In the genomic region with DNA sequence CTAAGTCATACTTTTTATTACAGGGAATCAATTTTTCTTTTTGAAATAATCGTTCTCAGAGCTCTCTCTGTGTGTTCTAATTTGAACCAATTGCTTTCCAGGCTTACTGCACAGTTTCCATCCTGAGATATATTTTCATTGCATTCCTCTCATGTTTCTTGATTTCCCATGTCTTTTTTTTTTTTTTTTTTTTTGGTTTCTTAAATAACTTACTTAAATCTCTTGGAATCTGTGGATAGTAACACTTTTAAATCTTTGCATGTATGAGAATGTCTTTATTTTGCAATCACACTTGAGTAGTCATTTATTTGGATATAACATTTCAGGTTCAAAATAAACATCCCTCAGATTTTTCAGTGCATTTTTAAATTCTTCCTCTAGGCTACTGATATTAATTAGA, we compare ENCODE assay signal across 32 cellular contexts.
"Had no signal": no experiment of that assay in that cellular context is flagged by ENCODE, and none has a peak within 500 bp of the region (broad histone marks: within the 10 kb centered on the region; RNA-seq: fewer than 3 reads in every experiment).

No MANE protein-coding gene starts in this region.

- H3K27ac Mint-ChIP-seq: activated CD4-positive, alpha-beta memory T cell treated with anti-CD3 and anti-CD28 coated beads, Interleukin-2, amount 10 ng/mL, durations not matched to agents 7 days and 5 days; activated CD4-positive, alpha-beta T cell treated with anti-CD3 and anti-CD28 coated beads, Interleukin-2, amount 10 ng/mL, durations not matched to agents 7 days and 5 days; activated naive CD4-positive, alpha-beta T cell treated with anti-CD3 and anti-CD28 coated beads, Interleukin-2, amount 50 U/mL, for 24 hours; activated naive CD8-positive, alpha-beta T cell treated with anti-CD3 and anti-CD28 coated beads, Interleukin-2, amount 50 U/mL, for 24 hours; activated T-helper 17 cell treated with anti-CD3 and anti-CD28 coated beads, Interleukin-2, amount 50 U/mL, for 72 hours; endodermal cell; naive B cell; stimulated activated effector memory CD8-positive, alpha-beta T cell treated with anti-CD3 and anti-CD28 coated beads, Interleukin-12 subunit alpha, Interleukin-12 subunit beta, amount 100 ng/mL, for 72 hours; WTC11 had no signal

- H3K27me3 ChIP-seq: esophagus muscularis mucosa, gastroesophageal sphincter, hepatocyte, pancreas, stomach, thyroid gland, upper lobe of right lung had no signal

- H3K9me3 Mint-ChIP-seq: activated CD4-positive, alpha-beta memory T cell treated with anti-CD3 and anti-CD28 coated beads, Interleukin-2, amount 10 ng/mL, durations not matched to agents 7 days and 5 days; activated CD4-positive, alpha-beta T cell treated with anti-CD3 and anti-CD28 coated beads, Interleukin-2, amount 10 ng/mL, durations not matched to agents 7 days and 5 days; activated naive CD4-positive, alpha-beta T cell treated with anti-CD3 and anti-CD28 coated beads, Interleukin-2, amount 50 U/mL, for 24 hours; activated naive CD8-positive, alpha-beta T cell treated with anti-CD3 and anti-CD28 coated beads, Interleukin-2, amount 50 U/mL, for 24 hours; activated T-cell treated with anti-CD3 and anti-CD28 coated beads, Interleukin-2, amount 50 U/mL, for 4 hours; activated T-helper 17 cell treated with anti-CD3 and anti-CD28 coated beads, Interleukin-2, amount 50 U/mL, for 72 hours; endodermal cell; naive B cell; stimulated activated effector memory CD8-positive, alpha-beta T cell treated with anti-CD3 and anti-CD28 coated beads, Interleukin-12 subunit alpha, Interleukin-12 subunit beta, amount 100 ng/mL, for 72 hours; WTC11 had no signal

- H3K4me3 Mint-ChIP-seq: activated CD4-positive, alpha-beta memory T cell treated with anti-CD3 and anti-CD28 coated beads, Interleukin-2, amount 10 ng/mL, durations not matched to agents 7 days and 5 days; activated CD4-positive, alpha-beta T cell treated with anti-CD3 and anti-CD28 coated beads, Interleukin-2, amount 10 ng/mL, durations not matched to agents 7 days and 5 days; activated naive CD4-positive, alpha-beta T cell treated with anti-CD3 and anti-CD28 coated beads, Interleukin-2, amount 50 U/mL, for 24 hours; activated naive CD8-positive, alpha-beta T cell treated with anti-CD3 and anti-CD28 coated beads, Interleukin-2, amount 50 U/mL, for 24 hours; activated T-cell treated with anti-CD3 and anti-CD28 coated beads, Interleukin-2, amount 50 U/mL, for 4 hours; activated T-helper 17 cell treated with anti-CD3 and anti-CD28 coated beads, Interleukin-2, amount 50 U/mL, for 72 hours; endodermal cell; naive B cell; stimulated activated effector memory CD8-positive, alpha-beta T cell treated with anti-CD3 and anti-CD28 coated beads, Interleukin-12 subunit alpha, Interleukin-12 subunit beta, amount 100 ng/mL, for 72 hours; WTC11 had no signal

- DNase-seq: activated CD4-positive, alpha-beta memory T cell treated with anti-CD3 and anti-CD28 coated beads, Interleukin-2, amount 10 ng/mL, durations not matched to agents 7 days and 5 days; activated CD4-positive, alpha-beta T cell treated with anti-CD3 and anti-CD28 coated beads for 1 hour; activated CD4-positive, alpha-beta T cell treated with anti-CD3 and anti-CD28 coated beads, Interleukin-2, amount 10 ng/mL, durations not matched to agents 7 days and 5 days; activated CD8-positive, alpha-beta memory T cell treated with anti-CD3 and anti-CD28 coated beads, Interleukin-2, amount 50 U/mL, for 48 hours; activated gamma-delta T cell treated with Interleukin-2 at 50 U/mL for 16 hours; activated naive CD8-positive, alpha-beta T cell treated with anti-CD3 and anti-CD28 coated beads, Interleukin-2, amount 50 U/mL, for 24 hours; activated T-cell treated with anti-CD3 and anti-CD28 coated beads, Interleukin-2, amount 50 U/mL, for 4 hours; anterior cingulate cortex; cerebellar nuclear complex; cortex of kidney; endodermal cell; kidney; left colon; mammary epithelial cell; naive B cell; pancreas; retina; small intestine; stimulated activated CD4-positive, alpha-beta T cell treated with anti-CD3 and anti-CD28 coated beads, Interleukin-4, amount 100 ng/mL, for 24 hours; stomach; T-helper 2 cell; thyroid gland; upper lobe of right lung had no signal

- H3K4me1 Mint-ChIP-seq: activated CD4-positive, alpha-beta memory T cell treated with anti-CD3 and anti-CD28 coated beads, Interleukin-2, amount 10 ng/mL, durations not matched to agents 7 days and 5 days; activated CD4-positive, alpha-beta T cell treated with anti-CD3 and anti-CD28 coated beads, Interleukin-2, amount 10 ng/mL, durations not matched to agents 7 days and 5 days; activated naive CD4-positive, alpha-beta T cell treated with anti-CD3 and anti-CD28 coated beads, Interleukin-2, amount 50 U/mL, for 24 hours; activated naive CD8-positive, alpha-beta T cell treated with anti-CD3 and anti-CD28 coated beads, Interleukin-2, amount 50 U/mL, for 24 hours; activated T-helper 17 cell treated with anti-CD3 and anti-CD28 coated beads, Interleukin-2, amount 50 U/mL, for 72 hours; endodermal cell; naive B cell; stimulated activated effector memory CD8-positive, alpha-beta T cell treated with anti-CD3 and anti-CD28 coated beads, Interleukin-12 subunit alpha, Interleukin-12 subunit beta, amount 100 ng/mL, for 72 hours; WTC11 had no signal

- H3K4me3 ChIP-seq: esophagus muscularis mucosa, gastroesophageal sphincter, hepatocyte, pancreas, prostate gland, stomach, thyroid gland, upper lobe of right lung had no signal

- H3K27ac ChIP-seq: esophagus muscularis mucosa, gastroesophageal sphincter, hepatocyte, pancreas, prostate gland, stomach, thyroid gland, upper lobe of right lung had no signal

- H3K4me1 ChIP-seq: pancreas, prostate gland, stomach, thyroid gland, upper lobe of right lung had no signal

- H3K9me3 ChIP-seq: esophagus muscularis mucosa, gastroesophageal sphincter, pancreas, prostate gland, stomach, thyroid gland, upper lobe of right lung had no signal

- H3K36me3 Mint-ChIP-seq: activated naive CD4-positive, alpha-beta T cell treated with anti-CD3 and anti-CD28 coated beads, Interleukin-2, amount 50 U/mL, for 24 hours; naive B cell; stimulated activated effector memory CD8-positive, alpha-beta T cell treated with anti-CD3 and anti-CD28 coated beads, Interleukin-12 subunit alpha, Interleukin-12 subunit beta, amount 100 ng/mL, for 72 hours had no signal

- ATAC-seq: activated naive CD8-positive, alpha-beta T cell treated with anti-CD3 and anti-CD28 coated beads, Interleukin-2, amount 50 U/mL, for 24 hours; activated T-cell treated with anti-CD3 and anti-CD28 coated beads, Interleukin-2, amount 50 U/mL, for 4 hours; activated T-helper 17 cell treated with anti-CD3 and anti-CD28 coated beads, Interleukin-2, amount 50 U/mL, for 72 hours; gastroesophageal sphincter; left colon; pancreas; sciatic nerve; stimulated activated effector memory CD8-positive, alpha-beta T cell treated with anti-CD3 and anti-CD28 coated beads, Interleukin-12 subunit alpha, Interleukin-12 subunit beta, amount 100 ng/mL, for 72 hours; upper lobe of right lung; WTC11 had no signal

- H3K36me3 ChIP-seq: esophagus muscularis mucosa, gastroesophageal sphincter, pancreas, prostate gland, thyroid gland, upper lobe of right lung had no signal

- H3K27me3 Mint-ChIP-seq: activated naive CD4-positive, alpha-beta T cell treated with anti-CD3 and anti-CD28 coated beads, Interleukin-2, amount 50 U/mL, for 24 hours; activated T-helper 17 cell treated with anti-CD3 and anti-CD28 coated beads, Interleukin-2, amount 50 U/mL, for 72 hours had no signal
